8 cellular contexts compared by ENCODE assay signal in genomic region chr13:40734536-40735231, GRCh38. TPM values are rescaled to one million over a fixed set of nuclear protein-coding genes. Genes with fewer than 3 reads are reported as not detected.
DNase-seq lines count a peak whose midpoint lies in the region; ATAC-seq and TF ChIP-seq lines count a peak whose summit lies in the region.
"Not testable (repeated sequence)": the region's sequence is repeated elsewhere in the genome, so short reads cannot be mapped to it uniquely, and the experiment has no call there.

No MANE protein-coding gene starts in this region.

- not testable (repeated sequence) for H3K4me1 ChIP-seq in CD8-positive, alpha-beta T cell (ENCODE audit: insufficient read depth, low read length); HUES6 (ENCODE audit: control insufficient read depth, insufficient read depth, low read length); NT2/D1 (ENCODE audit: insufficient read depth, insufficient read length); iPS-18a (ENCODE audit: control insufficient read depth, low read depth, low read length); transverse colon

- not testable (repeated sequence) for H3K27ac ChIP-seq in CD8-positive, alpha-beta T cell (ENCODE audit: low read depth, low read length); HUES6 (ENCODE audit: low read depth, low read length); iPS-18a (ENCODE audit: low read length)
- peak overlapping the region in 3 of 4 donors; percentile 5 to 47 (median 40) for H3K27ac ChIP-seq in transverse colon

- in situ Hi-C loops in transverse colon (cut with MboI; ENCODE audit: low pct_ligation_motif_present in 1 of 4, low pct_unique_long_range_greater_than_20kb in 1 of 4, low sequenced_read_pairs in 3 of 4): not testable (repeated sequence)

- H3K36me3 ChIP-seq in CD8-positive, alpha-beta T cell (ENCODE audit: insufficient read depth, low read length); HUES6 (ENCODE audit: control insufficient read depth, insufficient read depth, low read length); NT2/D1 (ENCODE audit: insufficient read depth, insufficient read length, low read length); iPS-18a (ENCODE audit: control insufficient read depth, low read depth, low read length); transverse colon: not testable (repeated sequence)

- peak in 1 of 7 experiments; percentile 49 for DNase-seq in CD8-positive, alpha-beta T cell
- DNase-seq in NT2/D1 (ENCODE audit: low read depth, low spot score); activated naive CD4-positive, alpha-beta T cell treated with anti-CD3 and anti-CD28 coated beads, Interleukin-2, amount 10 ng/mL, durations not matched to agents 7 days and 5 days; natural killer cell; transverse colon: not testable (repeated sequence)
- DNase-seq in epithelial cell of esophagus (ENCODE audit: low read depth): peak; percentile 6

- ATAC-seq in CD8-positive, alpha-beta T cell; natural killer cell: not testable (repeated sequence)

- intact Hi-C loops in CD8-positive, alpha-beta T cell (cut with DNase I, micrococcal nuclease): loop anchor here in 1 of 2 experiments (2.0 kb wide), 1 partner anchor 36 kb away; the partner anchor contains the start of gene MRPS31
- intact Hi-C loops in natural killer cell (cut with micrococcal nuclease); transverse colon (cut with DNase I; ENCODE audit: low total_unique reads): not testable (repeated sequence)

- not testable (repeated sequence) for TF ChIP-seq EP300 in transverse colon (IDR thresholded peaks at IDR 0.05; ENCODE audit: low read depth)

- H3K4me3 Mint-ChIP-seq in CD8-positive, alpha-beta T cell: peak overlapping the region; percentile 61
- not testable (repeated sequence) for H3K4me3 Mint-ChIP-seq in activated naive CD4-positive, alpha-beta T cell treated with anti-CD3 and anti-CD28 coated beads, Interleukin-2, amount 10 ng/mL, durations not matched to agents 7 days and 5 days
- H3K4me3 Mint-ChIP-seq in natural killer cell: peak overlapping the region; percentile 62

- H3K36me3 Mint-ChIP-seq in CD8-positive, alpha-beta T cell: peaks cover 30% of the 10 kb centered on the region
- H3K36me3 Mint-ChIP-seq in activated naive CD4-positive, alpha-beta T cell treated with anti-CD3 and anti-CD28 coated beads, Interleukin-2, amount 10 ng/mL, durations not matched to agents 7 days and 5 days: peaks cover 36% of the 10 kb centered on the region
- H3K36me3 Mint-ChIP-seq in natural killer cell: not testable (repeated sequence)

- not testable (repeated sequence) for TF ChIP-seq CTCF in CD8-positive, alpha-beta T cell (IDR thresholded peaks at IDR 0.05); epithelial cell of esophagus (IDR thresholded peaks at IDR 0.05; ENCODE audit: insufficient read depth, low read depth, low read length, missing control alignments); natural killer cell (IDR thresholded peaks at IDR 0.05); transverse colon (IDR thresholded peaks at IDR 0.05)

- peak overlapping the region; percentile 86 for H3K27ac Mint-ChIP-seq in CD8-positive, alpha-beta T cell
- H3K27ac Mint-ChIP-seq in activated naive CD4-positive, alpha-beta T cell treated with anti-CD3 and anti-CD28 coated beads, Interleukin-2, amount 10 ng/mL, durations not matched to agents 7 days and 5 days: peak overlapping the region; percentile 26
- H3K27ac Mint-ChIP-seq in natural killer cell: peak overlapping the region; percentile 41 to 52

- H3K4me3 ChIP-seq in CD8-positive, alpha-beta T cell (ENCODE audit: low read depth, low read length): not testable (repeated sequence)
- H3K4me3 ChIP-seq in HUES6 (ENCODE audit: low read depth, low read length) (peak overlapping the region; percentile 60), NT2/D1 (ENCODE audit: insufficient read length, low read depth) (peak overlapping the region; percentile 15), epithelial cell of esophagus (ENCODE audit: low read length) (peak overlapping the region; percentile 16), iPS-18a (ENCODE audit: low read length) (peak overlapping the region; percentile 37), transverse colon (peak overlapping the region in 3 of 4 donors; percentile 26 to 44 (median 30))

- not testable (repeated sequence) for H3K9me3 Mint-ChIP-seq in CD8-positive, alpha-beta T cell; activated naive CD4-positive, alpha-beta T cell treated with anti-CD3 and anti-CD28 coated beads, Interleukin-2, amount 10 ng/mL, durations not matched to agents 7 days and 5 days; natural killer cell

- CTCF ChIA-PET in CD8-positive, alpha-beta T cell (lab: Charles Lee): interaction anchor here (0.7 kb wide), 1 partner anchor 1527 kb away, joined by 3 read pairs; no protein-coding TSS in a partner anchor
- CTCF ChIA-PET in activated naive CD4-positive, alpha-beta T cell treated with anti-CD3 and anti-CD28 coated beads, Interleukin-2, amount 10 ng/mL, durations not matched to agents 7 days and 5 days (lab: Charles Lee): not testable (repeated sequence)

- WGBS in transverse colon (ENCODE audit: low coverage in 1 of 2), 2 donors: 56 to 70% methylated on average over 10 to 24 of the region's 24 CpGs

- peaks cover 28% of the 10 kb centered on the region for H3K4me1 Mint-ChIP-seq in CD8-positive, alpha-beta T cell (ENCODE audit: low read depth)
- peaks cover 22% of the 10 kb centered on the region for H3K4me1 Mint-ChIP-seq in activated naive CD4-positive, alpha-beta T cell treated with anti-CD3 and anti-CD28 coated beads, Interleukin-2, amount 10 ng/mL, durations not matched to agents 7 days and 5 days
- peaks cover 26% of the 10 kb centered on the region in 2 donors for H3K4me1 Mint-ChIP-seq in natural killer cell

- H3K27me3 Mint-ChIP-seq in CD8-positive, alpha-beta T cell (ENCODE audit: low read depth); activated naive CD4-positive, alpha-beta T cell treated with anti-CD3 and anti-CD28 coated beads, Interleukin-2, amount 10 ng/mL, durations not matched to agents 7 days and 5 days; natural killer cell (ENCODE audit: low read depth in 2 of 2): not testable (repeated sequence)

- TF ChIP-seq POLR2A in transverse colon (IDR thresholded peaks at IDR 0.05): peak; percentile 2

- H3K9ac ChIP-seq in HUES6 (ENCODE audit: low read length): peak overlapping the region; percentile 10
- H3K9ac ChIP-seq in NT2/D1 (ENCODE audit: insufficient read length, low read depth); iPS-18a (ENCODE audit: low read length): not testable (repeated sequence)

- POLR2A ChIA-PET in CD8-positive, alpha-beta T cell (lab: Charles Lee): not testable (repeated sequence)

- H3K9me3 ChIP-seq in CD8-positive, alpha-beta T cell (ENCODE audit: low read length); HUES6 (ENCODE audit: control insufficient read depth, insufficient read depth, low read depth, low read length); NT2/D1 (ENCODE audit: insufficient read depth, low read length); iPS-18a (ENCODE audit: control insufficient read depth, low read depth, low read length); transverse colon: not testable (repeated sequence)

- H3K27me3 ChIP-seq in CD8-positive, alpha-beta T cell (ENCODE audit: insufficient read depth, low read length); HUES6 (ENCODE audit: control insufficient read depth, insufficient read depth, low read length); NT2/D1 (ENCODE audit: insufficient read depth, insufficient read length); iPS-18a (ENCODE audit: control insufficient read depth, insufficient read depth, low read length); transverse colon: not testable (repeated sequence)

RNA-seq across cellular contexts. Expression of gene MRPS31, which starts 36.3 kb away (rescaled TPM):
- total RNA-seq in CD8-positive, alpha-beta T cell: 1 to 10 TPM; 7.3 to 7.5 TPM
- total RNA-seq in natural killer cell (10 to 100 TPM; 13.6 to 19.6 (median 13.8) TPM), transverse colon (10 to 100 TPM; 16.1 to 50.2 (median 25.0) TPM)

RNA-seq across cellular contexts. Expression of gene SLC25A15, which starts 54.7 kb away (rescaled TPM):
- total RNA-seq in CD8-positive, alpha-beta T cell: 1 to 10 TPM; 5.0 to 7.5 TPM
- total RNA-seq in natural killer cell: 1 to 10 TPM; 4.0 to 6.0 (median 5.8) TPM
- 10 to 100 TPM in 2 of 4 donors, 1 to 10 TPM in 2; 3.0 to 30.6 (median 10.1) TPM for total RNA-seq in transverse colon

Comparison
In these comparisons a context has a peak if more than half of its experiments do, and no peak if none do; other contexts are left out.
1. H3K27ac Mint-ChIP-seq: peak in every context shown above with its lines; median percentile 86 in CD8-positive, alpha-beta T cell; 46 in natural killer cell; 26 in activated naive CD4-positive, alpha-beta T cell treated with anti-CD3 and anti-CD28 coated beads, Interleukin-2, amount 10 ng/mL, durations not matched to agents 7 days and 5 days.